ENCODE assay signal across 19 cellular contexts in the genomic region with DNA sequence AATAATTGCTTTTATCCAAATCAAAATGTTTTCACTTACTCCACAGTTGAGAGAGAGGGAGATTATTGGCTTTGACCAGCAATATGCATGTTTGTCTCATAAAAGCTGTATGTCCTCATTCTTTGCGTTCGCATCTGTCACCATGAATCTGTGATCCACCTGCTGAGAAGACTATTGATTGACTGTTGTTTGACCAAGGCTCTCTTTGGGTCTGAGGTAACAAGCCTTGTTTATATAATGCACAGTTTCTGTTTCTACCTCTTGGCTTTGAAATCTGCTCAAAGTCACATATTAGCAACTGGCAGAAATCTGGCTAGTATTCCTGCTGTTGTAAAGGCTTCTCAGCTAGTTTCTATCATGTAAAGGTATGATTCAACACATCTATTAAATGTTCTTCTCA.
DNase-seq lines count a peak whose midpoint lies in the region; ATAC-seq, FAIRE-seq and TF ChIP-seq lines count a peak whose summit lies in the region.
"Had no signal": no experiment of that assay in that cellular context is flagged by ENCODE, and none has a peak within 500 bp of the region (broad histone marks: within the 10 kb centered on the region; RNA-seq: fewer than 3 reads in every experiment).

No MANE protein-coding gene starts in this region.

- TF ChIP-seq CTCF in lower lobe of right lung (IDR thresholded peaks at IDR 0.05): no peak
- no peak for TF ChIP-seq CTCF in left ventricle myocardium inferior (IDR thresholded peaks at IDR 0.05; ENCODE audit: borderline replicate concordance)

- intact Hi-C loops in lower lobe of right lung (cut with DNase I): no loop called here
- intact Hi-C loops in left ventricle myocardium inferior (cut with micrococcal nuclease): no loop called here

- H3K4me3 ChIP-seq in lower lobe of right lung: no peak overlapping the region
- no peak overlapping the region for H3K4me3 ChIP-seq in left ventricle myocardium inferior
- H3K4me3 ChIP-seq: GM12878, SK-N-MC had no signal

- ATAC-seq in left lobe of liver: peak; percentile 89
- ATAC-seq in lower lobe of right lung: no peak
- ATAC-seq: GM12878, Panc1 had no signal

- no peak for TF ChIP-seq POLR2A in H54 (IDR thresholded peaks at IDR 0.05; ENCODE audit: low read depth, low read length)

- H3K27ac ChIP-seq in lower lobe of right lung (no peak overlapping the region), left ventricle myocardium inferior (replicated peaks) (no peak overlapping the region)
- H3K27ac ChIP-seq: SK-N-MC had no signal

- DNase-seq in COR-L47 (lab: John Stamatoyannopoulos, UW) (peak; percentile 19), DMS53 treated with DMSO at 0.1 percent for 48 hours (lab: John Stamatoyannopoulos, UW; ENCODE audit: unreplicated experiment) (peak; percentile 54), NCI-H69 (lab: John Stamatoyannopoulos, UW) (peak; percentile 74), left lobe of liver (ENCODE audit: low spot score) (no peak), lower lobe of right lung (no peak), NCI-H2107 treated with DMSO at 0.1 percent for 48 hours (lab: John Stamatoyannopoulos, UW; ENCODE audit: unreplicated experiment) (no peak), left ventricle myocardium inferior (no peak), H54 (ENCODE audit: insufficient read length, low spot score) (no peak)
- DNase-seq: ACHN, AML-193, Caco-2, DND-41, HCEC 1CT, NCI-H2081 treated with DMSO at 0.1 percent for 48 hours, NCI-H526 treated with DMSO at 0.1 percent for 48 hours had no signal

- no peak for FAIRE-seq in H54 (lab: Jason Lieb, UNC)
- FAIRE-seq: G401.6, GM12878 had no signal

- no peaks in the 10 kb centered on the region for H3K4me1 ChIP-seq in lower lobe of right lung
- H3K4me1 ChIP-seq in left ventricle myocardium inferior: no peaks in the 10 kb centered on the region
- H3K4me1 ChIP-seq: Caco-2 had no signal

- H3K36me3 ChIP-seq in lower lobe of right lung (no peaks in the 10 kb centered on the region), left ventricle myocardium inferior (peaks cover 15% of the 10 kb centered on the region)

- H3K27me3 ChIP-seq in lower lobe of right lung (ENCODE audit: low read depth): no peaks in the 10 kb centered on the region
- no peaks in the 10 kb centered on the region for H3K27me3 ChIP-seq in left ventricle myocardium inferior (ENCODE audit: low read depth)

- H3K9me3 ChIP-seq in lower lobe of right lung (no peaks in the 10 kb centered on the region), left ventricle myocardium inferior (replicated peaks) (no peaks in the 10 kb centered on the region)
- H3K9me3 ChIP-seq: Caco-2 had no signal

Comparison
In these comparisons a context has a peak if more than half of its experiments do, and no peak if none do; other contexts are left out.
1. DNase-seq: peak in COR-L47 (single experiment), DMS53 treated with DMSO at 0.1 percent for 48 hours (single experiment) and NCI-H69 (single experiment); none in left lobe of liver (single experiment), lower lobe of right lung (single experiment), NCI-H2107 treated with DMSO at 0.1 percent for 48 hours (single experiment), left ventricle myocardium inferior (single experiment) and H54 (single experiment).